1 cellular context compared by ENCODE assay signal in the genomic region with DNA sequence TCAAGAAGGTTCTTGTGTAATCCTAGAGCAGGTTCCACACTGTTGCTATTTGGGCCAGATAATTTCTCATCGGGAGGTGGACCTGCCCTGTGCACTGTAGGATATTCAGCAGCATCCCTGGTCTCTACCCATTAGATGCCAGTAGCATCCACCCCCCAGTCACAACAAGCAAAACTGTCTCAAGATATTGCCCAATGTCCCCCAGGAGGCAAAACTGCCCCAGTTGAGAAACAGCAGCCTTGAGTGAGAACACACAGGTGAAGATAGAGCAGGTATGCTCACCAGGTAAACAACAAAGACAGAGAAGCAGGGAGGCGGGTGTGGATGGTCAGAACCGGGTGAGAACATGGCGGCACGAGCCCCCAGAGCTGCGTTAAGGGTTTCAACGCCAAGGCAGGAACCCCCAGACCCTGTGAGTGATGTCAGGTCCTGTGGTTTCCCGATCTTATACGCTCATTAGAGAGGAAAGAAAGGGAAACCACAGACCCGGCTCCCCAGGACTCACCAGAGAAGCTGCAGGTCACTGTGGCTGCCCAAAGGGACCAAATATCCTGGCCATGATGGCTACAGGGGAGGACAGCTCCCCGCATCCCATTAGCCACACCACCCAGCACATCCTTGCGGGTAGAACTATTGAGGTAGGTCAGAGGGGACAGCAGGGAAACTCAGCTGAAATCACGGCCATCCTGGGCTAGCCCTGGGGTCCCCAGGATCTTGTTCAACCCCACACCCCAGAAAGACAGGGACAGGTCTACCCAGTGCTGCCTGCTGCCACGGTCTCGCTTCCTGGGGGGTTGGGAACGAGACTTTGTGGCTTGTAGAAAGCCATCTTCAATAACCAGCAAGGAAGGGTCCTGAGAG.
TF ChIP-seq lines count a peak whose summit lies in the region.

No MANE protein-coding gene starts in this region.

TF ChIP-seq in WTC11, 78 proteins besides CTCF, POLR2A, EP300 and RAD21 (continued from another document):
- TF ChIP-seq, protein P1, sequence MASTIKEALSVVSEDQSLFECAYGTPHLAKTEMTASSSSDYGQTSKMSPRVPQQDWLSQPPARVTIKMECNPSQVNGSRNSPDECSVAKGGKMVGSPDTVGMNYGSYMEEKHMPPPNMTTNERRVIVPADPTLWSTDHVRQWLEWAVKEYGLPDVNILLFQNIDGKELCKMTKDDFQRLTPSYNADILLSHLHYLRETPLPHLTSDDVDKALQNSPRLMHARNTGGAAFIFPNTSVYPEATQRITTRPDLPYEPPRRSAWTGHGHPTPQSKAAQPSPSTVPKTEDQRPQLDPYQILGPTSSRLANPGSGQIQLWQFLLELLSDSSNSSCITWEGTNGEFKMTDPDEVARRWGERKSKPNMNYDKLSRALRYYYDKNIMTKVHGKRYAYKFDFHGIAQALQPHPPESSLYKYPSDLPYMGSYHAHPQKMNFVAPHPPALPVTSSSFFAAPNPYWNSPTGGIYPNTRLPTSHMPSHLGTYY (CRISPR knock-in tag; IDR thresholded peaks at IDR 0.05): no peak
- no peak for TF ChIP-seq ZNF423 (CRISPR knock-in tag; IDR thresholded peaks at IDR 0.05)
